In genomic region chr1:212467843-212468482, GRCh38 we compare ENCODE assay signal across 18 cellular contexts. TPM values are rescaled to one million over a fixed set of nuclear protein-coding genes. Genes with fewer than 3 reads are reported as not detected.
DNase-seq lines count a peak whose midpoint lies in the region; ATAC-seq and TF ChIP-seq lines count a peak whose summit lies in the region.
"Had no signal": no experiment of that assay in that cellular context is flagged by ENCODE, and none has a peak within 500 bp of the region (broad histone marks: within the 10 kb centered on the region; RNA-seq: fewer than 3 reads in every experiment).

No MANE protein-coding gene starts in this region.

- no peak overlapping the region for H3K23ac ChIP-seq in trophoblast cell (ENCODE audit: low read length)

- ATAC-seq in HG02870 (IDR thresholded peaks at IDR 0.05; ENCODE audit: unreplicated experiment), result no peak
- ATAC-seq: body of pancreas, esophagus mucosa had no signal

- H3K79me1 ChIP-seq in trophoblast cell (ENCODE audit: low read length), result peaks cover 38% of the 10 kb centered on the region

- no peaks in the 10 kb centered on the region for H3K36me3 ChIP-seq in trophoblast cell (ENCODE audit: control insufficient read depth in 1 of 2, insufficient read depth in 2 of 2, low read length in 2 of 2)
- H3K36me3 ChIP-seq: SJCRH30, stomach had no signal

- TF ChIP-seq CTCF in HFFc6 (IDR thresholded peaks at IDR 0.05) (no peak), progenitor cell of endocrine pancreas (IDR thresholded peaks at IDR 0.05; ENCODE audit: unreplicated experiment) (no peak)

- peak overlapping the region; percentile 65 for H2BK120ac ChIP-seq in trophoblast cell (ENCODE audit: insufficient read depth, low read length, poor library complexity)

- DNase-seq in NCI-H1105 treated with DMSO at 0.1 percent for 48 hours (lab: John Stamatoyannopoulos, UW), result peak; percentile 23
- no peak for DNase-seq in NCI-H1105 (lab: John Stamatoyannopoulos, UW)
- DNase-seq in HFFc6, result peak; percentile 21
- DNase-seq in activated T-helper 1 cell treated with anti-CD3 and anti-CD28 coated beads, Interleukin-12 subunit alpha, Interleukin-12 subunit beta, Interleukin-2, Interleukin-4 antibody, amounts not matched to agents 30 ng/mL and 10 ng/mL and 1 ng/mL, durations not matched to agents 14 hours and 24 hours and 36 hours (ENCODE audit: low spot score), result no peak
- peak; percentile 32 to 66 for DNase-seq in trophoblast cell
- DNase-seq in stimulated activated naive CD4-positive, alpha-beta T cell treated with Interleukin-2 at 50 U/mL for 16 hours (lab: John Stamatoyannopoulos, UW), result no peak
- DNase-seq in progenitor cell of endocrine pancreas (ENCODE audit: low spot score, unreplicated experiment), result no peak
- DNase-seq: body of pancreas; GF-D8; kidney; NCI-H2227 treated with DMSO at 0.1 percent for 48 hours; SJCRH30; stimulated activated CD4-positive, alpha-beta T cell treated with anti-CD3 and anti-CD28 coated beads, Interleukin-15, amount 100 ng/mL, for 24 hours; stomach had no signal

- no peaks in the 10 kb centered on the region for H3K27me3 ChIP-seq in trophoblast cell (ENCODE audit: insufficient read depth, low read length)
- H3K27me3 ChIP-seq: body of pancreas, SJCRH30, stomach had no signal

- no peak overlapping the region for H3K4me2 ChIP-seq in trophoblast cell (ENCODE audit: low read length)
- H3K4me2 ChIP-seq: A549 had no signal

- peak overlapping the region; percentile 36 for H3K18ac ChIP-seq in trophoblast cell (ENCODE audit: low read length)

- no peaks in the 10 kb centered on the region for H3K9me3 ChIP-seq in trophoblast cell (ENCODE audit: insufficient read depth, low read depth, low read length)
- H3K9me3 ChIP-seq: A549, body of pancreas, SJCRH30, stomach had no signal

- H2BK12ac ChIP-seq in trophoblast cell (ENCODE audit: low read length), result peak overlapping the region; percentile 86

- peaks cover 4% of the 10 kb centered on the region; the same call in 1 of the 2 replicates for H3K36me3 Mint-ChIP-seq in HFFc6 (ENCODE audit: low read depth)
- no peaks in the 10 kb centered on the region for H3K36me3 Mint-ChIP-seq in activated T-helper 1 cell treated with anti-CD3 and anti-CD28 coated beads, Interleukin-12 subunit alpha, Interleukin-12 subunit beta, Interleukin-2, Interleukin-4 antibody, amounts not matched to agents 30 ng/mL and 10 ng/mL and 1 ng/mL, durations not matched to agents 14 hours and 24 hours and 36 hours (ENCODE audit: low read depth)
- H3K36me3 Mint-ChIP-seq in progenitor cell of endocrine pancreas (ENCODE audit: insufficient read depth), result no peaks in the 10 kb centered on the region

- peak overlapping the region; percentile 4 for H3K4ac ChIP-seq in trophoblast cell (ENCODE audit: low read depth, low read length)

- no peak overlapping the region for H4K12ac ChIP-seq in trophoblast cell (ENCODE audit: low read depth, low read length)

- peak overlapping the region; percentile 42 for H2BK5ac ChIP-seq in trophoblast cell (ENCODE audit: low read depth, low read length, poor library complexity)

- no peak overlapping the region for H3K9ac ChIP-seq in trophoblast cell (ENCODE audit: low read length)

- H4K8ac ChIP-seq in trophoblast cell (ENCODE audit: low read depth, low read length), result peak overlapping the region; percentile 38

- peaks cover 50 to 54% of the 10 kb centered on the region in 2 experiments for H3K4me1 ChIP-seq in trophoblast cell (ENCODE audit: control insufficient read depth in 1 of 2, insufficient read depth in 2 of 2, low read length in 2 of 2)

- no peak overlapping the region; the same call in 1 of the 2 replicates for H3K27ac Mint-ChIP-seq in HFFc6
- H3K27ac Mint-ChIP-seq in activated T-helper 1 cell treated with anti-CD3 and anti-CD28 coated beads, Interleukin-12 subunit alpha, Interleukin-12 subunit beta, Interleukin-2, Interleukin-4 antibody, amounts not matched to agents 30 ng/mL and 10 ng/mL and 1 ng/mL, durations not matched to agents 14 hours and 24 hours and 36 hours, result peak overlapping the region; percentile 79
- no peak overlapping the region for H3K27ac Mint-ChIP-seq in progenitor cell of endocrine pancreas

- peak overlapping the region; percentile 6 for H2AFZ ChIP-seq in trophoblast cell (ENCODE audit: insufficient read depth, low read length, poor library complexity)

- H3K27me3 Mint-ChIP-seq in HFFc6 (ENCODE audit: insufficient read depth) (peaks cover 23% of the 10 kb centered on the region), progenitor cell of endocrine pancreas (peaks cover 2% of the 10 kb centered on the region)
- peaks cover 6% of the 10 kb centered on the region for H3K27me3 Mint-ChIP-seq in activated T-helper 1 cell treated with anti-CD3 and anti-CD28 coated beads, Interleukin-12 subunit alpha, Interleukin-12 subunit beta, Interleukin-2, Interleukin-4 antibody, amounts not matched to agents 30 ng/mL and 10 ng/mL and 1 ng/mL, durations not matched to agents 14 hours and 24 hours and 36 hours (ENCODE audit: insufficient read depth)

- H3K14ac ChIP-seq in trophoblast cell (ENCODE audit: low read length), result peak overlapping the region; percentile 45

- H3K79me2 ChIP-seq in trophoblast cell (ENCODE audit: control insufficient read depth, insufficient read depth, low read length, poor library complexity), result peaks cover 5% of the 10 kb centered on the region

- H3K9me3 Mint-ChIP-seq in HFFc6, result peaks cover 4% of the 10 kb centered on the region; the same call in 1 of the 2 replicates
- H3K9me3 Mint-ChIP-seq in activated T-helper 1 cell treated with anti-CD3 and anti-CD28 coated beads, Interleukin-12 subunit alpha, Interleukin-12 subunit beta, Interleukin-2, Interleukin-4 antibody, amounts not matched to agents 30 ng/mL and 10 ng/mL and 1 ng/mL, durations not matched to agents 14 hours and 24 hours and 36 hours, result no peaks in the 10 kb centered on the region
- H3K9me3 Mint-ChIP-seq in progenitor cell of endocrine pancreas (ENCODE audit: low read depth), result no peaks in the 10 kb centered on the region
- H3K9me3 Mint-ChIP-seq: neural crest cell had no signal

- H3K4me3 ChIP-seq in trophoblast cell (ENCODE audit: low read depth, low read length), result no peak overlapping the region
- H3K4me3 ChIP-seq: A549, body of pancreas, SJCRH30, stomach had no signal

- H2AK5ac ChIP-seq in trophoblast cell (ENCODE audit: low read length), result peak overlapping the region; percentile 72

- peak overlapping the region; percentile 81 for H3K27ac ChIP-seq in trophoblast cell (ENCODE audit: low read depth, low read length)
- H3K27ac ChIP-seq: SJCRH30, stomach had no signal

- WGBS in trophoblast cell (ENCODE audit: extremely low coverage, insufficient coverage, insufficient read length), result no CpG with 5 or more reads among the region's 6 CpGs

- intact Hi-C loops in activated T-helper 1 cell treated with anti-CD3 and anti-CD28 coated beads, Interleukin-12 subunit alpha, Interleukin-12 subunit beta, Interleukin-2, Interleukin-4 antibody, amounts not matched to agents 30 ng/mL and 10 ng/mL and 1 ng/mL, durations not matched to agents 14 hours and 24 hours and 36 hours (cut with micrococcal nuclease), result no loop called here

- H3K4me3 Mint-ChIP-seq in HFFc6, result no peak overlapping the region
- H3K4me3 Mint-ChIP-seq in activated T-helper 1 cell treated with anti-CD3 and anti-CD28 coated beads, Interleukin-12 subunit alpha, Interleukin-12 subunit beta, Interleukin-2, Interleukin-4 antibody, amounts not matched to agents 30 ng/mL and 10 ng/mL and 1 ng/mL, durations not matched to agents 14 hours and 24 hours and 36 hours, result no peak overlapping the region
- no peak overlapping the region for H3K4me3 Mint-ChIP-seq in progenitor cell of endocrine pancreas (ENCODE audit: low read depth)
- H3K4me3 Mint-ChIP-seq: neural crest cell had no signal

- H4K91ac ChIP-seq in trophoblast cell (ENCODE audit: low read depth, low read length), result peak overlapping the region; percentile 84

- H3K4me1 Mint-ChIP-seq in HFFc6 (ENCODE audit: low read depth) (peaks cover 10% of the 10 kb centered on the region), progenitor cell of endocrine pancreas (ENCODE audit: low read depth) (peaks cover 20% of the 10 kb centered on the region)
- no peaks in the 10 kb centered on the region for H3K4me1 Mint-ChIP-seq in activated T-helper 1 cell treated with anti-CD3 and anti-CD28 coated beads, Interleukin-12 subunit alpha, Interleukin-12 subunit beta, Interleukin-2, Interleukin-4 antibody, amounts not matched to agents 30 ng/mL and 10 ng/mL and 1 ng/mL, durations not matched to agents 14 hours and 24 hours and 36 hours (ENCODE audit: low read depth)

RNA-seq across cellular contexts. Expression of gene NENF, which starts 35.2 kb away (rescaled TPM):
- 10 to 100 TPM; 43.7 to 47.7 (median 46.3) TPM for total RNA-seq in HFFc6 (2021; fragmentation: NEBNext Ultra II Directional; extraction: Animal tissue kit (Norgen Biotek cat#: 25700))
- 29.7 and 32.5 TPM in 2 replicates for total RNA-seq in activated T-helper 1 cell treated with anti-CD3 and anti-CD28 coated beads, Interleukin-12 subunit alpha, Interleukin-12 subunit beta, Interleukin-2, Interleukin-4 antibody, amounts not matched to agents 30 ng/mL and 10 ng/mL and 1 ng/mL, durations not matched to agents 14 hours and 24 hours and 36 hours
- 18.4 and 19.1 TPM in 2 replicates for polyA plus RNA-seq in trophoblast cell (2013)
- total RNA-seq in progenitor cell of endocrine pancreas, result 26.6 and 30.2 TPM in 2 replicates

RNA-seq across cellular contexts. Expression of gene PACC1, which starts 53.3 kb away (rescaled TPM):
- total RNA-seq in HFFc6 (2021; fragmentation: NEBNext Ultra II Directional; extraction: Animal tissue kit (Norgen Biotek cat#: 25700)), result 1 to 10 TPM; 6.9 to 7.6 (median 7.4) TPM
- total RNA-seq in activated T-helper 1 cell treated with anti-CD3 and anti-CD28 coated beads, Interleukin-12 subunit alpha, Interleukin-12 subunit beta, Interleukin-2, Interleukin-4 antibody, amounts not matched to agents 30 ng/mL and 10 ng/mL and 1 ng/mL, durations not matched to agents 14 hours and 24 hours and 36 hours, result 17.6 and 19.8 TPM in 2 replicates
- 5.9 and 6.2 TPM in 2 replicates for polyA plus RNA-seq in trophoblast cell (2013)
- total RNA-seq in progenitor cell of endocrine pancreas, result 24.5 and 25.1 TPM in 2 replicates

Comparison
In these comparisons a context has a peak if more than half of its experiments do, and no peak if none do; other contexts are left out.
1. DNase-seq: peak in NCI-H1105 treated with DMSO at 0.1 percent for 48 hours (single experiment), HFFc6 (single experiment) and trophoblast cell (2 of 2); none in NCI-H1105 (single experiment), activated T-helper 1 cell treated with anti-CD3 and anti-CD28 coated beads, Interleukin-12 subunit alpha, Interleukin-12 subunit beta, Interleukin-2, Interleukin-4 antibody, amounts not matched to agents 30 ng/mL and 10 ng/mL and 1 ng/mL, durations not matched to agents 14 hours and 24 hours and 36 hours (single experiment), stimulated activated naive CD4-positive, alpha-beta T cell treated with Interleukin-2 at 50 U/mL for 16 hours (single experiment) and progenitor cell of endocrine pancreas (single experiment).